In the genomic region with DNA sequence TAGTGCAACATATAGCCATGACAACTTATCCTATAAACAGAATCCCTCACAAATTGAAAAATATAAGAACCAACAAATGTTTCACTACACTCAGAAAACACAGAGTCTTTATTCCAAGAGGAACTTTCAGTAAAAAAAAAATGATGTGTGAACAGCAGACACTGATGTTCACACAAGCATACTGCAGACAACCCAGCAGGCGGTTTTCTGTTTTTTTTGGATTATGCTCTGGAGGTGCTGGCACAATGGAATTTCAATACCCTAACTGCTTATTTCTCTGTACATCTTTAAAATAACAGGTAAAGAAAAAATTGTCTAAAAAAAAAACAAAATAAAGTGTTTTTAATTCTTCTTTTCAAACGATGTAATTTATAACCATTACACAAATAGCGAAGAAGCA, we compare ENCODE assay signal across 30 cellular contexts.
"Had no signal": no experiment of that assay in that cellular context is flagged by ENCODE, and none has a peak within 500 bp of the region (broad histone marks: within the 10 kb centered on the region; RNA-seq: fewer than 3 reads in every experiment).

No MANE protein-coding gene starts in this region.

- DNase-seq: activated CD4-positive, alpha-beta T cell treated with anti-CD3 and anti-CD28 coated beads, Interleukin-2, amount 10 ng/mL, durations not matched to agents 24 days and 14 days; activated CD4-positive, alpha-beta T cell treated with anti-CD3 and anti-CD28 coated beads, Interleukin-2, amount 50 U/mL, for 4 hours; activated CD8-positive, alpha-beta T cell treated with anti-CD3 and anti-CD28 coated beads for 36 hours; activated effector memory CD4-positive, alpha-beta T cell treated with anti-CD3 and anti-CD28 coated beads, Interleukin-2, amount 50 U/mL, for 16 hours; activated naive CD4-positive, alpha-beta T cell; activated naive CD4-positive, alpha-beta T cell treated with anti-CD3 and anti-CD28 coated beads, Interleukin-2, amount 50 U/mL, for 16 hours; activated naive CD8-positive, alpha-beta T cell treated with anti-CD3 and anti-CD28 coated beads for 36 hours; activated T-cell treated with anti-CD3 and anti-CD28 coated beads, Interleukin-2, amount 50 U/mL, for 1 hour; activated T-cell treated with anti-CD3 and anti-CD28 coated beads, Interleukin-2, amount 50 U/mL, for 72 hours; amniotic stem cell; aorta; caudate nucleus; cerebellar nuclear complex; Kasumi-1; MM.1S; MV-4-11; NCI-H1092; NCI-H1436 treated with DMSO at 0.1 percent for 48 hours; NCI-H1694 treated with DMSO at 0.1 percent for 48 hours; NCI-H2029; NCI-H345; NCI-H510A; NCI-H748 treated with DMSO at 0.1 percent for 48 hours; NK-92 treated with Interleukin-12 subunit alpha and Interleukin-12 subunit beta, amount 100 ng/mL, for 24 hours; Right ventricle myocardium superior; SK-N-SH had no signal

- H3K9me2 ChIP-seq: SK-N-SH had no signal

- ATAC-seq: activated CD8-positive, alpha-beta T cell treated with anti-CD3 and anti-CD28 coated beads for 36 hours; activated T-cell treated with anti-CD3 and anti-CD28 coated beads, Interleukin-2, amount 50 U/mL, for 72 hours; activated T-helper 17 cell treated with anti-CD3 and anti-CD28 coated beads, Interleukin-2, amount 50 U/mL, for 72 hours had no signal

- H3K4me3 Mint-ChIP-seq: activated CD4-positive, alpha-beta T cell treated with anti-CD3 and anti-CD28 coated beads, Interleukin-2, amount 10 ng/mL, durations not matched to agents 24 days and 14 days; activated CD8-positive, alpha-beta T cell treated with anti-CD3 and anti-CD28 coated beads for 36 hours; activated naive CD8-positive, alpha-beta T cell treated with anti-CD3 and anti-CD28 coated beads for 36 hours; activated T-cell treated with anti-CD3 and anti-CD28 coated beads, Interleukin-2, amount 50 U/mL, for 72 hours; activated T-helper 17 cell treated with anti-CD3 and anti-CD28 coated beads, Interleukin-2, amount 50 U/mL, for 72 hours; brain; T-helper 1 cell treated with Interleukin-12 subunit alpha and Interleukin-12 subunit beta and Interleukin-4 antibody, amounts not matched to agents 30 μg/mL and 1 μg/mL, for 36 hours; T-helper 2 cell treated with Interferon-gamma antibody and Interleukin-4, amounts not matched to agents 5 μg/mL and 100 μg/mL, for 36 hours had no signal

- H3K9me3 ChIP-seq: SK-N-SH had no signal

- H3K4me2 ChIP-seq: SK-N-SH had no signal

- H3K9me3 Mint-ChIP-seq: activated CD4-positive, alpha-beta T cell treated with anti-CD3 and anti-CD28 coated beads, Interleukin-2, amount 10 ng/mL, durations not matched to agents 24 days and 14 days; activated CD8-positive, alpha-beta T cell treated with anti-CD3 and anti-CD28 coated beads for 36 hours; activated naive CD8-positive, alpha-beta T cell treated with anti-CD3 and anti-CD28 coated beads for 36 hours; activated T-cell treated with anti-CD3 and anti-CD28 coated beads, Interleukin-2, amount 50 U/mL, for 72 hours; activated T-helper 17 cell treated with anti-CD3 and anti-CD28 coated beads, Interleukin-2, amount 50 U/mL, for 72 hours; brain; T-helper 1 cell treated with Interleukin-12 subunit alpha and Interleukin-12 subunit beta and Interleukin-4 antibody, amounts not matched to agents 30 μg/mL and 1 μg/mL, for 36 hours; T-helper 2 cell treated with Interferon-gamma antibody and Interleukin-4, amounts not matched to agents 5 μg/mL and 100 μg/mL, for 36 hours had no signal

- H3K27ac Mint-ChIP-seq: activated CD4-positive, alpha-beta T cell treated with anti-CD3 and anti-CD28 coated beads, Interleukin-2, amount 10 ng/mL, durations not matched to agents 24 days and 14 days; activated CD8-positive, alpha-beta T cell treated with anti-CD3 and anti-CD28 coated beads for 36 hours; activated naive CD8-positive, alpha-beta T cell treated with anti-CD3 and anti-CD28 coated beads for 36 hours; activated T-cell treated with anti-CD3 and anti-CD28 coated beads, Interleukin-2, amount 50 U/mL, for 72 hours; activated T-helper 17 cell treated with anti-CD3 and anti-CD28 coated beads, Interleukin-2, amount 50 U/mL, for 72 hours; brain; T-helper 1 cell treated with Interleukin-12 subunit alpha and Interleukin-12 subunit beta and Interleukin-4 antibody, amounts not matched to agents 30 μg/mL and 1 μg/mL, for 36 hours; T-helper 2 cell treated with Interferon-gamma antibody and Interleukin-4, amounts not matched to agents 5 μg/mL and 100 μg/mL, for 36 hours had no signal

- H3K27me3 Mint-ChIP-seq: activated CD8-positive, alpha-beta T cell treated with anti-CD3 and anti-CD28 coated beads for 36 hours; activated naive CD8-positive, alpha-beta T cell treated with anti-CD3 and anti-CD28 coated beads for 36 hours; activated T-helper 17 cell treated with anti-CD3 and anti-CD28 coated beads, Interleukin-2, amount 50 U/mL, for 72 hours; brain had no signal
